Comparison of ENCODE assay signal across 25 cellular contexts in the genomic region with DNA sequence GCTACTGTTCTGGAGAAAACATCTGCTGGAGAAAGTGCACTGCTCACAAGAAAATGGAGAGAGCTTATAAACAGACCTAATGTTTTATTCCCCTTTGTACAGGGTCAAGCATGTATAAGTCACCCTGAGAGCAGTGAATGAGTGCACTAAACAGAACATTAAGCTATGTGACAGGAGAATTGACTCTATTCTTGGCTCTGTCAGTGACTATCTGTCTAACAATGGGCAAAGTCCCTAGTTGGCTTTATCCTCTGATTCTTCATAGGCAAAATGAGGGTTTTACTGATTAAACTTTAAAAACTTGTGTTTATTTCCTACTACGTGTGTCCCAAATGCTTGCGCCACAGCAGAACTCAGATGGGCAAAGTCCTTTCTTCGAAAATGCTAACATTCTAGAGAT.
"Had no signal": no experiment of that assay in that cellular context is flagged by ENCODE, and none has a peak within 500 bp of the region (broad histone marks: within the 10 kb centered on the region; RNA-seq: fewer than 3 reads in every experiment).

No MANE protein-coding gene starts in this region.

- DNase-seq: colonic mucosa; cortex of kidney; dermis blood vessel endothelial cell; dorsolateral prefrontal cortex; effector CD4-positive, alpha-beta T cell; effector CD8-positive, alpha-beta T cell; effector memory CD4-positive, alpha-beta T cell; effector memory CD8-positive, alpha-beta T cell; endodermal cell; erythroblast; esophagus squamous epithelium; foreskin fibroblast; foreskin keratinocyte; foreskin melanocyte; gastrocnemius medialis; glutamatergic neuron; head of caudate nucleus; heart left ventricle; heart right ventricle had no signal

- H3K9me3 ChIP-seq: colonic mucosa, esophagus muscularis mucosa, esophagus squamous epithelium, gastrocnemius medialis, gastroesophageal sphincter, heart left ventricle had no signal

- H3K9me3 Mint-ChIP-seq: dendritic cell treated with granulocyte-macrophage colony-stimulating factor and Interleukin-4, amounts not matched to agents 40 ng/mL and 50 ng/mL, for 4 days; effector memory CD8-positive, alpha-beta T cell; endodermal cell had no signal

- H3K27ac Mint-ChIP-seq: dendritic cell treated with granulocyte-macrophage colony-stimulating factor and Interleukin-4, amounts not matched to agents 40 ng/mL and 50 ng/mL, for 4 days; effector memory CD8-positive, alpha-beta T cell; endodermal cell had no signal

- H3K27ac ChIP-seq: colonic mucosa, coronary artery, dorsolateral prefrontal cortex, epithelial cell of prostate, esophagus muscularis mucosa, esophagus squamous epithelium, foreskin keratinocyte, gastrocnemius medialis, gastroesophageal sphincter, heart left ventricle, heart right ventricle had no signal

- ATAC-seq: effector memory CD8-positive, alpha-beta T cell; esophagus mucosa; foreskin keratinocyte; gastrocnemius medialis; gastroesophageal sphincter; heart left ventricle; heart right ventricle had no signal

- H3K27me3 ChIP-seq: colonic mucosa, esophagus muscularis mucosa, esophagus squamous epithelium, foreskin keratinocyte, gastrocnemius medialis, gastroesophageal sphincter, heart left ventricle, heart right ventricle had no signal

- H3K27me3 Mint-ChIP-seq: dendritic cell treated with granulocyte-macrophage colony-stimulating factor and Interleukin-4, amounts not matched to agents 40 ng/mL and 50 ng/mL, for 4 days; effector memory CD8-positive, alpha-beta T cell had no signal

- H3K4me3 Mint-ChIP-seq: dendritic cell treated with granulocyte-macrophage colony-stimulating factor and Interleukin-4, amounts not matched to agents 40 ng/mL and 50 ng/mL, for 4 days; effector memory CD8-positive, alpha-beta T cell; endodermal cell had no signal
